20 cellular contexts compared by ENCODE assay signal in the genomic region with DNA sequence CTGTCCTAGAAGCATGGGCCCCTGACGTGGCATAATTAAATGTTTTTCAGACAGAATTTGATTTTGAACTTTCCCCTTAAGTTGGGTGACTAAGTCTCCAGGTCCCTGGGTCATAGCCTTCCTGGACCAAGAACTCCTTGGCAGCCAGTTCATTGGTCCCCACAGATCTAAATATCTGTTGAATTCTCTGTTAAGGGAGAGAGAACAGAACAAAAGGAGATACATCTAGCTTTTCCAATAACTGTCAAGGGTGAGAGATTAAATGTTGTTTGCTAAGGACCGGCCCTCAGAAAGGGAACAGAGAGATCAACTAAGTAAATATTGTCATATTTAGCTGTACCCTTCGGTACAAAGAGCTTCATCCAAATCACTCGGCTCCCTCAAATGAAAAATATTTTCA.
DNase-seq lines count a peak whose midpoint lies in the region; ATAC-seq, FAIRE-seq and TF ChIP-seq lines count a peak whose summit lies in the region.
"Had no signal": no experiment of that assay in that cellular context is flagged by ENCODE, and none has a peak within 500 bp of the region (broad histone marks: within the 10 kb centered on the region; RNA-seq: fewer than 3 reads in every experiment).

No MANE protein-coding gene starts in this region.

- no peak overlapping the region for H3K9ac ChIP-seq in endothelial cell of umbilical vein (replicated peaks; ENCODE audit: extremely low read depth, insufficient read depth, low read length)

- H3K4me2 ChIP-seq in endothelial cell of umbilical vein (ENCODE audit: insufficient read depth, low read length), result no peak overlapping the region

- DNase-seq in Right ventricle myocardium inferior (ENCODE audit: missing footprints) (no peak), cardiac septum (ENCODE audit: low spot score) (no peak), endothelial cell of umbilical vein (ENCODE audit: low read depth, low spot score) (no peak), right lobe of liver (no peak), vagina (ENCODE audit: extremely low spot score in 2 of 2) (no peak), dedifferentiated amniotic fluid mesenchymal stem cell (ENCODE audit: extremely low spot score) (no peak)
- DNase-seq: activated CD8-positive, alpha-beta memory T cell treated with anti-CD3 and anti-CD28 coated beads, Interleukin-2, amount 50 U/mL, for 48 hours; central memory CD4-positive, alpha-beta T cell; COR-L47; GF-D8; hippocampal formation; NCI-H1436; RPMI8226; stimulated activated CD4-positive, alpha-beta T cell treated with anti-CD3 and anti-CD28 coated beads, Interleukin-2, amount 100 ng/mL, for 48 hours; stimulated activated CD8-positive, alpha-beta memory T cell treated with anti-CD3 and anti-CD28 coated beads, Interleukin-4, amount 100 ng/mL, for 48 hours; T-helper 17 cell; transverse colon had no signal

- no TSS peak for BruUV-seq in endothelial cell of umbilical vein (replicated peaks; lab: Mats Ljungman, UMichigan)

- CTCF ChIA-PET in endothelial cell of umbilical vein (lab: Charles Lee), result interaction anchor here (1.0 to 1.3 kb wide), 3 partner anchors 10 to 261 kb away, joined by 3 to 4 read pairs (median 3); no protein-coding TSS in a partner anchor

- no peak overlapping the region for H2AFZ ChIP-seq in endothelial cell of umbilical vein (ENCODE audit: low read depth, low read length)

- TF ChIP-seq CTCF in endothelial cell of umbilical vein (IDR thresholded peaks at IDR 0.05; ENCODE audit: extremely low read depth in 1 of 2, insufficient read depth in 1 of 2, low read depth in 1 of 2, low read length in 2 of 2) (no peak), right lobe of liver (IDR thresholded peaks at IDR 0.05) (no peak), vagina (IDR thresholded peaks at IDR 0.05) (no peak)

- no peak for TF ChIP-seq POLR2A in endothelial cell of umbilical vein (IDR thresholded peaks at IDR 0.05; ENCODE audit: low read depth, low read length)
- TF ChIP-seq POLR2A in right lobe of liver (IDR thresholded peaks at IDR 0.05), result no peak
- TF ChIP-seq POLR2A in vagina (IDR thresholded peaks at IDR 0.05), result no peak

- no peak overlapping the region for H3K4me3 ChIP-seq in endothelial cell of umbilical vein (replicated peaks in 1 of 3; ENCODE audit: insufficient read depth in 1 of 3, low read depth in 1 of 3, low read length in 3 of 3)
- no peak overlapping the region for H3K4me3 ChIP-seq in right lobe of liver
- no peak overlapping the region for H3K4me3 ChIP-seq in vagina
- H3K4me3 ChIP-seq: transverse colon had no signal

- no peaks in the 10 kb centered on the region for H3K9me1 ChIP-seq in endothelial cell of umbilical vein (replicated peaks; ENCODE audit: control insufficient read depth, extremely low read depth, insufficient read depth, low read length)

- H3K27me3 ChIP-seq in endothelial cell of umbilical vein (ENCODE audit: control insufficient read depth in 2 of 2, insufficient read depth in 2 of 2, low read length in 2 of 2), result no peaks in the 10 kb centered on the region
- H3K27me3 ChIP-seq in right lobe of liver, result no peaks in the 10 kb centered on the region
- H3K27me3 ChIP-seq in vagina, result no peaks in the 10 kb centered on the region
- H3K27me3 ChIP-seq: transverse colon had no signal

- intact Hi-C loops in Right ventricle myocardium inferior (cut with DNase I), result loop anchor here (5.0 to 10.0 kb wide), 3 partner anchors 33 to 165 kb away; no protein-coding TSS in a partner anchor
- intact Hi-C loops in cardiac septum (cut with DNase I), result no loop called here
- intact Hi-C loops in endothelial cell of umbilical vein (cut with micrococcal nuclease), result no loop called here
- intact Hi-C loops in right lobe of liver (cut with DNase I), result no loop called here
- intact Hi-C loops in vagina (cut with DNase I), result no loop called here

- H3K9me3 ChIP-seq in endothelial cell of umbilical vein (replicated peaks; ENCODE audit: control insufficient read depth, insufficient read depth, low read length) (no peaks in the 10 kb centered on the region), right lobe of liver (no peaks in the 10 kb centered on the region), vagina (no peaks in the 10 kb centered on the region)
- H3K9me3 ChIP-seq: transverse colon had no signal

- H3K36me3 ChIP-seq in endothelial cell of umbilical vein (ENCODE audit: control insufficient read depth in 2 of 2, extremely low read depth in 1 of 2, insufficient read depth in 2 of 2, low read length in 2 of 2) (no peaks in the 10 kb centered on the region), right lobe of liver (no peaks in the 10 kb centered on the region), vagina (no peaks in the 10 kb centered on the region)
- H3K36me3 ChIP-seq: transverse colon had no signal

- no peak overlapping the region for H3K27ac ChIP-seq in endothelial cell of umbilical vein (ENCODE audit: insufficient read depth, low read depth, low read length)
- H3K27ac ChIP-seq in right lobe of liver, result no peak overlapping the region
- H3K27ac ChIP-seq in vagina, result peak overlapping the region; percentile 39
- H3K27ac ChIP-seq: HL-60, transverse colon had no signal

- peak; percentile 62 for FAIRE-seq in endothelial cell of umbilical vein (lab: Jason Lieb, UNC)

- 26% methylated on average over 4 of the region's 4 CpGs for WGBS in right lobe of liver (ENCODE audit: insufficient coverage, low coverage, low lambda C conversion rate, missing lambda C conversion rate)

- no peaks in the 10 kb centered on the region for H3K79me2 ChIP-seq in endothelial cell of umbilical vein (ENCODE audit: control insufficient read depth, insufficient read depth, low read length)

- H3K4me1 ChIP-seq in endothelial cell of umbilical vein (ENCODE audit: control insufficient read depth, extremely low read depth, insufficient read depth, low read length) (peaks cover 4% of the 10 kb centered on the region), right lobe of liver (peaks cover 0 to 7% (median 0%) of the 10 kb centered on the region in 4 donors), vagina (peaks cover 37% of the 10 kb centered on the region)
- H3K4me1 ChIP-seq: transverse colon had no signal

- ATAC-seq in Right ventricle myocardium inferior, result peak; percentile 51
- ATAC-seq in right lobe of liver, result peak in 3 of 4 donors; percentile 23 to 43 (median 23)
- ATAC-seq in GM21619 (IDR thresholded peaks at IDR 0.05; ENCODE audit: unreplicated experiment), result no peak
- no peak for ATAC-seq in GM21367 (IDR thresholded peaks at IDR 0.05; ENCODE audit: unreplicated experiment)
- ATAC-seq: T-helper 17 cell had no signal

- dilution Hi-C loops in endothelial cell of umbilical vein (cut with MboI; ENCODE audit: extremely low pct_ligation_motif_present, low sequenced_read_pairs), result no loop called here

- H4K20me1 ChIP-seq in endothelial cell of umbilical vein (replicated peaks; ENCODE audit: control insufficient read depth, extremely low read depth, insufficient read depth, low read length), result no peaks in the 10 kb centered on the region

- POLR2A ChIA-PET in endothelial cell of umbilical vein (lab: Charles Lee), result no interaction called here

TF ChIP-seq in endothelial cell of umbilical vein, 7 proteins besides CTCF, POLR2A, EP300 and RAD21:
- no peak for TF ChIP-seq EZH2 (IDR thresholded peaks at IDR 0.05; ENCODE audit: borderline replicate concordance, low read depth, low read length, severe bottlenecking)
- TF ChIP-seq FOS (IDR thresholded peaks at IDR 0.05; ENCODE audit: borderline replicate concordance, insufficient read depth, low read length), result no peak
- no peak for TF ChIP-seq POLR2AphosphoS5 (IDR thresholded peaks at IDR 0.05; ENCODE audit: insufficient read depth, low read depth, low read length)

Comparison
In these comparisons a context has a peak if more than half of its experiments do, and no peak if none do; other contexts are left out.
1. ATAC-seq: peak in Right ventricle myocardium inferior (single experiment) and right lobe of liver (3 of 4); none in GM21619 (single experiment) and GM21367 (single experiment).